ENCODE assay signal across 22 cellular contexts in the genomic region with DNA sequence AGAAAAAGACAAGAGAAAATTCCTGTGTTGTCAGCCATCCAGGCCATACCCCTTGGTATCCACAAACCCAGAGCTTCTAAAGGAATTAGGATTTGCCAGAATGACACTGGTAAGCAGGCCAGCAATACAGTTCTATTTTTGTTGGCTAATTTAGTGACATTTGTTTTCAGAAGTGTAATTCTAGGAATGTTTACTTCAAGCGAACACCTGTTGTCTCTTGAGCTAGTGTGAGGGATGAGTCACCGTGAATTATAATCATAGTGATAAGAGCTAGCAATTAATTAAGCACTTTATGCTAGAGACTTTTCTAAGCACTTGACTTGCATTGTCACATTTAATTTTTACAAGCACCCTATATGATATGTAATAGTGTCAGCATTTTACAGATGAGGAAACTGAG.
DNase-seq lines count a peak whose midpoint lies in the region; ATAC-seq and TF ChIP-seq lines count a peak whose summit lies in the region.
"Had no signal": no experiment of that assay in that cellular context is flagged by ENCODE, and none has a peak within 500 bp of the region (broad histone marks: within the 10 kb centered on the region; RNA-seq: fewer than 3 reads in every experiment).

No MANE protein-coding gene starts in this region.

- no peaks in the 10 kb centered on the region for H3K36me3 Mint-ChIP-seq in activated T-helper 17 cell treated with anti-CD3 and anti-CD28 coated beads, Interleukin-2, amount 50 U/mL, for 72 hours (ENCODE audit: low read depth)
- H3K36me3 Mint-ChIP-seq in stimulated activated effector memory CD8-positive, alpha-beta T cell treated with anti-CD3 and anti-CD28 coated beads, Interleukin-12 subunit alpha, Interleukin-12 subunit beta, amount 100 ng/mL, for 72 hours, result no peaks in the 10 kb centered on the region
- H3K36me3 Mint-ChIP-seq: CD4-positive, alpha-beta memory T cell had no signal

- no peak for TF ChIP-seq CTCF in foreskin keratinocyte (conservative IDR thresholded peaks at IDR 0.05)

- H3K4me3 Mint-ChIP-seq in activated T-helper 17 cell treated with anti-CD3 and anti-CD28 coated beads, Interleukin-2, amount 50 U/mL, for 72 hours, result no peak overlapping the region
- H3K4me3 Mint-ChIP-seq in stimulated activated effector memory CD8-positive, alpha-beta T cell treated with anti-CD3 and anti-CD28 coated beads, Interleukin-12 subunit alpha, Interleukin-12 subunit beta, amount 100 ng/mL, for 72 hours, result no peak overlapping the region
- H3K4me3 Mint-ChIP-seq: CD4-positive, alpha-beta memory T cell; GM23338 had no signal

- DNase-seq in DMS53 (lab: John Stamatoyannopoulos, UW), result peak; percentile 25
- no peak for DNase-seq in DMS53 treated with DMSO at 0.1 percent for 48 hours (lab: John Stamatoyannopoulos, UW; ENCODE audit: unreplicated experiment)
- DNase-seq in NCI-H2029 (lab: John Stamatoyannopoulos, UW), result peak; percentile 49
- DNase-seq in stimulated activated effector memory CD8-positive, alpha-beta T cell treated with anti-CD3 and anti-CD28 coated beads, Interleukin-12 subunit alpha, Interleukin-12 subunit beta, amount 100 ng/mL, for 72 hours (ENCODE audit: low spot score in 2 of 2), result no peak
- no peak for DNase-seq in activated CD4-positive, alpha-beta T cell treated with anti-CD3 and anti-CD28 coated beads for 4 hours
- DNase-seq in foreskin keratinocyte, result no peak
- DNase-seq: CD4-positive, alpha-beta memory T cell; DMS153; EL; Kasumi-1; MM.1S; NCI-H1092; NCI-H1436 treated with DMSO at 0.1 percent for 48 hours; NCI-H2107; NCI-H510A; NCI-H774 had no signal

- H3K27me3 Mint-ChIP-seq in activated T-helper 17 cell treated with anti-CD3 and anti-CD28 coated beads, Interleukin-2, amount 50 U/mL, for 72 hours, result peaks cover 3% of the 10 kb centered on the region

- no peak overlapping the region for H3K27ac ChIP-seq in foreskin keratinocyte
- H3K27ac ChIP-seq: 22Rv1 had no signal

- no peak overlapping the region for H3K27ac Mint-ChIP-seq in activated T-helper 17 cell treated with anti-CD3 and anti-CD28 coated beads, Interleukin-2, amount 50 U/mL, for 72 hours
- H3K27ac Mint-ChIP-seq in stimulated activated effector memory CD8-positive, alpha-beta T cell treated with anti-CD3 and anti-CD28 coated beads, Interleukin-12 subunit alpha, Interleukin-12 subunit beta, amount 100 ng/mL, for 72 hours, result no peak overlapping the region
- H3K27ac Mint-ChIP-seq: CD4-positive, alpha-beta memory T cell; GM23338 had no signal

- no peaks in the 10 kb centered on the region for H3K4me1 ChIP-seq in foreskin keratinocyte

- H3K27me3 ChIP-seq in foreskin keratinocyte, result no peaks in the 10 kb centered on the region

- H3K4me1 Mint-ChIP-seq in activated T-helper 17 cell treated with anti-CD3 and anti-CD28 coated beads, Interleukin-2, amount 50 U/mL, for 72 hours, result no peaks in the 10 kb centered on the region
- H3K4me1 Mint-ChIP-seq in stimulated activated effector memory CD8-positive, alpha-beta T cell treated with anti-CD3 and anti-CD28 coated beads, Interleukin-12 subunit alpha, Interleukin-12 subunit beta, amount 100 ng/mL, for 72 hours, result no peaks in the 10 kb centered on the region

- ATAC-seq in activated T-helper 17 cell treated with anti-CD3 and anti-CD28 coated beads, Interleukin-2, amount 50 U/mL, for 72 hours (replicated peaks), result peak; percentile 17
- ATAC-seq in stimulated activated effector memory CD8-positive, alpha-beta T cell treated with anti-CD3 and anti-CD28 coated beads, Interleukin-12 subunit alpha, Interleukin-12 subunit beta, amount 100 ng/mL, for 72 hours, result peak; percentile 9
- no peak for ATAC-seq in HG02642 (IDR thresholded peaks at IDR 0.05; ENCODE audit: poor library complexity, unreplicated experiment)
- ATAC-seq in foreskin keratinocyte, result no peak
- ATAC-seq: GM12878, GM23338, HCT116 had no signal

- H3K9me3 Mint-ChIP-seq in activated T-helper 17 cell treated with anti-CD3 and anti-CD28 coated beads, Interleukin-2, amount 50 U/mL, for 72 hours, result no peaks in the 10 kb centered on the region
- H3K9me3 Mint-ChIP-seq in stimulated activated effector memory CD8-positive, alpha-beta T cell treated with anti-CD3 and anti-CD28 coated beads, Interleukin-12 subunit alpha, Interleukin-12 subunit beta, amount 100 ng/mL, for 72 hours, result no peaks in the 10 kb centered on the region
- H3K9me3 Mint-ChIP-seq: GM23338 had no signal

Comparison
In these comparisons a context has a peak if more than half of its experiments do, and no peak if none do; other contexts are left out.
1. DNase-seq: peak in DMS53 (single experiment) and NCI-H2029 (single experiment); none in DMS53 treated with DMSO at 0.1 percent for 48 hours (single experiment), stimulated activated effector memory CD8-positive, alpha-beta T cell treated with anti-CD3 and anti-CD28 coated beads, Interleukin-12 subunit alpha, Interleukin-12 subunit beta, amount 100 ng/mL, for 72 hours (0 of 2), activated CD4-positive, alpha-beta T cell treated with anti-CD3 and anti-CD28 coated beads for 4 hours (0 of 2) and foreskin keratinocyte (0 of 2).
2. ATAC-seq: peak in activated T-helper 17 cell treated with anti-CD3 and anti-CD28 coated beads, Interleukin-2, amount 50 U/mL, for 72 hours (single experiment) and stimulated activated effector memory CD8-positive, alpha-beta T cell treated with anti-CD3 and anti-CD28 coated beads, Interleukin-12 subunit alpha, Interleukin-12 subunit beta, amount 100 ng/mL, for 72 hours (single experiment); none in HG02642 (single experiment) and foreskin keratinocyte (single experiment).